30 cellular contexts compared by ENCODE assay signal in genomic region chr6:124009372-124009765, GRCh38.
"Had no signal": no experiment of that assay in that cellular context is flagged by ENCODE, and none has a peak within 500 bp of the region (broad histone marks: within the 10 kb centered on the region; RNA-seq: fewer than 3 reads in every experiment).

No MANE protein-coding gene starts in this region.

- H3K4me3 Mint-ChIP-seq: activated B cell treated with CpG ODN at 0.5 μM for 24 hours; activated CD4-positive, alpha-beta memory T cell treated with anti-CD3 and anti-CD28 coated beads for 36 hours; activated CD8-positive, alpha-beta memory T cell treated with anti-CD3 and anti-CD28 coated beads, Interleukin-2, amount 10 ng/mL, durations not matched to agents 7 days and 5 days; activated naive CD8-positive, alpha-beta T cell treated with anti-CD3 and anti-CD28 coated beads for 36 hours had no signal

- H3K4me1 Mint-ChIP-seq: activated B cell treated with CpG ODN at 0.5 μM for 24 hours; activated CD8-positive, alpha-beta memory T cell treated with anti-CD3 and anti-CD28 coated beads, Interleukin-2, amount 10 ng/mL, durations not matched to agents 7 days and 5 days; activated naive CD8-positive, alpha-beta T cell treated with anti-CD3 and anti-CD28 coated beads for 36 hours had no signal

- H3K36me3 Mint-ChIP-seq: activated CD4-positive, alpha-beta memory T cell treated with anti-CD3 and anti-CD28 coated beads for 36 hours; activated CD8-positive, alpha-beta memory T cell treated with anti-CD3 and anti-CD28 coated beads, Interleukin-2, amount 10 ng/mL, durations not matched to agents 7 days and 5 days; activated naive CD8-positive, alpha-beta T cell treated with anti-CD3 and anti-CD28 coated beads for 36 hours had no signal

- H3K27me3 Mint-ChIP-seq: activated B cell treated with CpG ODN at 0.5 μM for 24 hours; activated CD4-positive, alpha-beta memory T cell treated with anti-CD3 and anti-CD28 coated beads for 36 hours; activated CD8-positive, alpha-beta memory T cell treated with anti-CD3 and anti-CD28 coated beads, Interleukin-2, amount 10 ng/mL, durations not matched to agents 7 days and 5 days; activated naive CD8-positive, alpha-beta T cell treated with anti-CD3 and anti-CD28 coated beads for 36 hours had no signal

- H3K27ac Mint-ChIP-seq: activated B cell treated with CpG ODN at 0.5 μM for 24 hours; activated CD4-positive, alpha-beta memory T cell treated with anti-CD3 and anti-CD28 coated beads for 36 hours; activated CD8-positive, alpha-beta memory T cell treated with anti-CD3 and anti-CD28 coated beads, Interleukin-2, amount 10 ng/mL, durations not matched to agents 7 days and 5 days; activated naive CD8-positive, alpha-beta T cell treated with anti-CD3 and anti-CD28 coated beads for 36 hours had no signal

- H3K4me2 ChIP-seq: KMS-11, PC-9 had no signal

- FAIRE-seq: RCC 7860 had no signal

- H3K36me3 ChIP-seq: brain microvascular endothelial cell had no signal

- H3K27ac ChIP-seq: brain microvascular endothelial cell, KMS-11, PC-9, RWPE1, VCaP had no signal

- H3K9ac ChIP-seq: KMS-11 had no signal

- DNase-seq: activated B cell treated with CpG ODN at 0.5 μM for 24 hours; activated CD4-positive, alpha-beta memory T cell treated with anti-CD3 and anti-CD28 coated beads for 36 hours; activated CD4-positive, alpha-beta T cell treated with anti-CD3 and anti-CD28 coated beads for 4 hours; activated CD4-positive, alpha-beta T cell treated with anti-CD3 and anti-CD28 coated beads, Interleukin-2, amount 50 U/mL, for 1 hour; activated CD4-positive, CD25-positive, alpha-beta regulatory T cell treated with anti-CD3 and anti-CD28 coated beads, Interleukin-2, amount 50 U/mL, for 72 hours; activated CD8-positive, alpha-beta memory T cell treated with anti-CD3 and anti-CD28 coated beads for 24 hours; activated CD8-positive, alpha-beta memory T cell treated with anti-CD3 and anti-CD28 coated beads, Interleukin-2, amount 10 ng/mL, durations not matched to agents 7 days and 5 days; activated CD8-positive, alpha-beta memory T cell treated with anti-CD3 and anti-CD28 coated beads, Interleukin-2, amount 50 U/mL, for 48 hours; activated effector memory CD4-positive, alpha-beta T cell treated with anti-CD3 and anti-CD28 coated beads, Interleukin-2, amount 50 U/mL, for 16 hours; activated naive CD4-positive, alpha-beta T cell; activated naive CD4-positive, alpha-beta T cell treated with anti-CD3 and anti-CD28 coated beads, Interleukin-2, amount 50 U/mL, for 16 hours; activated naive CD8-positive, alpha-beta T cell treated with anti-CD3 and anti-CD28 coated beads for 36 hours; activated T-cell treated with anti-CD3 and anti-CD28 coated beads, Interleukin-2, amount 50 U/mL, for 48 hours; amniotic stem cell; aorta; brain microvascular endothelial cell; central memory CD4-positive, alpha-beta T cell; NCI-H345; NCI-H524 treated with DMSO at 0.1 percent for 48 hours; NCI-H748 treated with DMSO at 0.1 percent for 48 hours; PC-9; SW 1271; T-helper 1 cell; T-helper 2 cell; T-helper 9 cell had no signal

- H3K4me3 ChIP-seq: PC-9 had no signal

- H3K27me3 ChIP-seq: brain microvascular endothelial cell had no signal

- ATAC-seq: activated CD8-positive, alpha-beta memory T cell treated with anti-CD3 and anti-CD28 coated beads, Interleukin-2, amount 10 ng/mL, durations not matched to agents 7 days and 5 days; Right ventricle myocardium inferior had no signal

- H3K9me3 Mint-ChIP-seq: activated CD4-positive, alpha-beta memory T cell treated with anti-CD3 and anti-CD28 coated beads for 36 hours; activated naive CD8-positive, alpha-beta T cell treated with anti-CD3 and anti-CD28 coated beads for 36 hours had no signal
